Comparison of ENCODE assay signal across 12 cellular contexts in genomic region chr9:113568481-113569321, GRCh38.
DNase-seq lines count a peak whose midpoint lies in the region; ATAC-seq, FAIRE-seq and TF ChIP-seq lines count a peak whose summit lies in the region.
"Had no signal": no experiment of that assay in that cellular context is flagged by ENCODE, and none has a peak within 500 bp of the region (broad histone marks: within the 10 kb centered on the region; RNA-seq: fewer than 3 reads in every experiment).

No MANE protein-coding gene starts in this region.

- no peaks in the 10 kb centered on the region for H3K9me3 ChIP-seq in OCI-LY7 (ENCODE audit: low read length)
- H3K9me3 ChIP-seq: left lung, thyroid gland had no signal

- ATAC-seq in omental fat pad (ENCODE audit: low FRiP score) (no peak), HG03469 (IDR thresholded peaks at IDR 0.05; ENCODE audit: unreplicated experiment) (no peak), GM21526 (IDR thresholded peaks at IDR 0.05; ENCODE audit: low FRiP score, unreplicated experiment) (no peak)
- ATAC-seq: left lung, WTC11 had no signal

- no peaks in the 10 kb centered on the region for H3K79me2 ChIP-seq in OCI-LY7 (ENCODE audit: insufficient read depth, low read depth, low read length)

- peak; percentile 61 for FAIRE-seq in endometrium (lab: Jason Lieb, UNC)

- peaks cover 20% of the 10 kb centered on the region for H3K4me1 ChIP-seq in OCI-LY7 (ENCODE audit: insufficient read depth, low read length, poor library complexity, severe bottlenecking)

- CTCF ChIA-PET in OCI-LY7 (lab: Charles Lee; ENCODE audit: unreplicated experiment): no interaction called here

- DNase-seq in DMS153 treated with DMSO at 0.1 percent for 48 hours (lab: John Stamatoyannopoulos, UW; ENCODE audit: unreplicated experiment) (peak; percentile 51), NCI-H446 treated with DMSO at 0.1 percent for 48 hours (lab: John Stamatoyannopoulos, UW) (peak; percentile 60), omental fat pad (ENCODE audit: low spot score) (peak; percentile 7), OCI-LY7 (ENCODE audit: low spot score) (no peak)
- no peak for DNase-seq in stimulated activated CD4-positive, alpha-beta T cell treated with anti-CD3 and anti-CD28 coated beads, Interleukin-4, amount 100 ng/mL, for 1 hour
- DNase-seq: erythroblast, left lung had no signal

- no peak for TF ChIP-seq CTCF in omental fat pad (IDR thresholded peaks at IDR 0.05)
- TF ChIP-seq CTCF in OCI-LY7 (conservative IDR thresholded peaks at IDR 0.05; ENCODE audit: low read length): no peak

- no peak overlapping the region for H3K4me3 ChIP-seq in OCI-LY7 (ENCODE audit: low read depth, low read length, poor library complexity, severe bottlenecking)
- H3K4me3 ChIP-seq: left lung, thyroid gland had no signal

- H4K20me1 ChIP-seq in OCI-LY7 (ENCODE audit: insufficient read depth, low read length): no peaks in the 10 kb centered on the region

- POLR2A ChIA-PET in OCI-LY7 (lab: Charles Lee): no interaction called here

- no TSS peak for BruUV-seq in OCI-LY7 (replicated peaks; lab: Mats Ljungman, UMichigan)

- H2AFZ ChIP-seq in OCI-LY7 (ENCODE audit: low read length): no peak overlapping the region

- intact Hi-C loops in OCI-LY7 (cut with micrococcal nuclease; ENCODE audit: unreplicated experiment): no loop called here

- no peak overlapping the region for H3K4me2 ChIP-seq in OCI-LY7 (ENCODE audit: low read length)

- H3K9me2 ChIP-seq in OCI-LY7 (ENCODE audit: insufficient read depth, low read length): no peaks in the 10 kb centered on the region

- H3K36me3 ChIP-seq in OCI-LY7 (ENCODE audit: insufficient read depth, low read length): no peaks in the 10 kb centered on the region
- H3K36me3 ChIP-seq: left lung, thyroid gland had no signal

- no peak overlapping the region for H3K27ac ChIP-seq in OCI-LY7 (ENCODE audit: low read depth, low read length, poor library complexity, severe bottlenecking)

Comparison
In these comparisons a context has a peak if more than half of its experiments do, and no peak if none do; other contexts are left out.
1. DNase-seq: peak in DMS153 treated with DMSO at 0.1 percent for 48 hours (single experiment), NCI-H446 treated with DMSO at 0.1 percent for 48 hours (single experiment) and omental fat pad (single experiment); none in stimulated activated CD4-positive, alpha-beta T cell treated with anti-CD3 and anti-CD28 coated beads, Interleukin-4, amount 100 ng/mL, for 1 hour (single experiment) and OCI-LY7 (single experiment).